8 cellular contexts compared by ENCODE assay signal in the genomic region with DNA sequence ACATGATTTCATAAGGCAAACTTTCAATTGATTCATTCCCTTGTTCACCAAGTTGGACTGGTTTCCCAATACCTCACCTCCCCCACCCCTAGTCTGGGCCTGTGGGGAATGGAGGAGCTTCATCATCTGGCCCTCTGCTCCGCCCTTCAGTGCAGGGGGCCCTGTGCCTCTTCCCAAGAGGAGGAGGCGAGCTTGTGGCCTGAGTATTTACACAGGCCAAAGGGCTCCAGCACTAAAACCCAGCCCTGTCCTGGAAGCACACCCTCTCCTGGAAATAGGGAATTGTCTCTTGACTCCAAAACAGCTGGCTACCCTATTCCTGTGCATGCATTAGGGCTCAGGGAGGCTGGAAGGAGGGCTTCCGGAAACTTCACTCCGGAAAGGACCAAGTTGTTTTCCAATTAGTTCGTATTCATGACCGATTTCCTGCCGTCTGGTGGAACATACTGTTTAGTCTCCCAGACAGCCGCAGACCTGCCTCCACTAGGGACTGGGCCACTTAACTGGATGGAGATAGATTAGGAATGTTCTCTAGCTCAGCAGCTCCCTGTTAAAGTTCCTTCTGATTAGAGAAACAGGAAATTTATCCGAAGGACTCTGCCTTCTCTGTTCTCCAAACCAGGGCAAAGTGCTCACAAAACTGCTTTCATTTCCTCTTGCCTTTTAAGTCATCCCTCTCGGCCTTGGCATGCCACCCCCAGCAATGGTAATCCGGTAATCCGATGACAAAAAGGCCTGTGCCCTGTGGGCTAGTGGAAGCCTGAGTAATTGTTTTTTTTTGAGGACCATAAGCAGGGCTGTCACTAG. TPM values are rescaled to one million over a fixed set of nuclear protein-coding genes. Genes with fewer than 3 reads are reported as not detected.
DNase-seq lines count a peak whose midpoint lies in the region; ATAC-seq and TF ChIP-seq lines count a peak whose summit lies in the region.

No MANE protein-coding gene starts in this region.

- H3K9me3 Mint-ChIP-seq in nephron = peaks cover 7% of the 10 kb centered on the region
- no peaks in the 10 kb centered on the region for H3K9me3 Mint-ChIP-seq in activated T-cell treated with anti-CD3 and anti-CD28 coated beads, Interleukin-2, amount 50 U/mL, for 24 hours

- H3K4me3 Mint-ChIP-seq in nephron = no peak overlapping the region
- H3K4me3 Mint-ChIP-seq in activated T-cell treated with anti-CD3 and anti-CD28 coated beads, Interleukin-2, amount 50 U/mL, for 24 hours = no peak overlapping the region

- ATAC-seq in GM21786 (IDR thresholded peaks at IDR 0.05; ENCODE audit: unreplicated experiment) (no peak), HG03097 (IDR thresholded peaks at IDR 0.05; ENCODE audit: low FRiP score, unreplicated experiment) (no peak)

- H3K27ac ChIP-seq in esophagus muscularis mucosa (replicated peaks in 1 of 4) = peak overlapping the region; percentile 62 to 77 (median 72)

- peak overlapping the region; percentile 33 for H3K9ac ChIP-seq in NT2/D1 (ENCODE audit: insufficient read length, low read depth)

- peak overlapping the region; percentile 97 to 99 (median 98) for H3K27ac Mint-ChIP-seq in nephron
- H3K27ac Mint-ChIP-seq in activated T-cell treated with anti-CD3 and anti-CD28 coated beads, Interleukin-2, amount 50 U/mL, for 24 hours = no peak overlapping the region

- no peaks in the 10 kb centered on the region for H3K36me3 Mint-ChIP-seq in nephron (ENCODE audit: low read depth)
- no peaks in the 10 kb centered on the region for H3K36me3 Mint-ChIP-seq in activated T-cell treated with anti-CD3 and anti-CD28 coated beads, Interleukin-2, amount 50 U/mL, for 24 hours (ENCODE audit: low read depth)

- TF ChIP-seq EP300 in esophagus muscularis mucosa (IDR thresholded peaks at IDR 0.05) = peak; percentile 13

- DNase-seq in AG08395 (ENCODE audit: low spot score) (peak; percentile 80), NT2/D1 (ENCODE audit: low read depth, low spot score) (no peak), esophagus muscularis mucosa (ENCODE audit: extremely low spot score) (no peak), NCI-H2107 (lab: John Stamatoyannopoulos, UW) (no peak)
- DNase-seq in activated T-cell treated with anti-CD3 and anti-CD28 coated beads, Interleukin-2, amount 50 U/mL, for 24 hours = no peak

- TF ChIP-seq CTCF in esophagus muscularis mucosa (IDR thresholded peaks at IDR 0.05) (no peak), nephron (IDR thresholded peaks at IDR 0.05; ENCODE audit: unreplicated experiment in 3 of 3) (no peak)

- peaks cover 33% of the 10 kb centered on the region for H3K4me1 Mint-ChIP-seq in nephron
- no peaks in the 10 kb centered on the region for H3K4me1 Mint-ChIP-seq in activated T-cell treated with anti-CD3 and anti-CD28 coated beads, Interleukin-2, amount 50 U/mL, for 24 hours (ENCODE audit: low read depth)

- 61% methylated on average over 12 of the region's 12 CpGs for WGBS in esophagus muscularis mucosa

- peaks cover 4% of the 10 kb centered on the region for H3K4me1 ChIP-seq in NT2/D1 (ENCODE audit: insufficient read depth, insufficient read length)
- H3K4me1 ChIP-seq in esophagus muscularis mucosa = peaks cover 0 to 20% (median 6%) of the 10 kb centered on the region in 4 donors

- intact Hi-C loops in esophagus muscularis mucosa (cut with DNase I) = no loop called here

- H3K27me3 ChIP-seq in NT2/D1 (ENCODE audit: insufficient read depth, insufficient read length) (no peaks in the 10 kb centered on the region), esophagus muscularis mucosa (no peaks in the 10 kb centered on the region)

- TF ChIP-seq POLR2A in esophagus muscularis mucosa (IDR thresholded peaks at IDR 0.05; ENCODE audit: low read depth) = no peak

- H3K27me3 Mint-ChIP-seq in nephron (ENCODE audit: low read depth) = no peaks in the 10 kb centered on the region
- peaks cover 42% of the 10 kb centered on the region for H3K27me3 Mint-ChIP-seq in activated T-cell treated with anti-CD3 and anti-CD28 coated beads, Interleukin-2, amount 50 U/mL, for 24 hours

- H3K9me3 ChIP-seq in NT2/D1 (ENCODE audit: insufficient read depth, low read length) (no peaks in the 10 kb centered on the region), esophagus muscularis mucosa (no peaks in the 10 kb centered on the region)

- peaks cover 3% of the 10 kb centered on the region for H3K36me3 ChIP-seq in NT2/D1 (ENCODE audit: insufficient read depth, insufficient read length, low read length)
- H3K36me3 ChIP-seq in esophagus muscularis mucosa = no peaks in the 10 kb centered on the region

- no peak overlapping the region for H3K4me3 ChIP-seq in NT2/D1 (ENCODE audit: insufficient read length, low read depth)
- no peak overlapping the region for H3K4me3 ChIP-seq in esophagus muscularis mucosa

RNA-seq across cellular contexts. Expression of a gene that starts 5.8 kb away (rescaled TPM):
- total RNA-seq in esophagus muscularis mucosa = 10 to 100 TPM; 29.8 to 57.3 (median 39.6) TPM

RNA-seq across cellular contexts. Expression of a gene that starts 13.1 kb away (rescaled TPM):
- 1 to 10 TPM; 5.4 to 8.3 (median 6.8) TPM for total RNA-seq in esophagus muscularis mucosa
